In genomic region chr12:96048392-96048969, GRCh38 we compare ENCODE assay signal across 12 cellular contexts. TPM values are rescaled to one million over a fixed set of nuclear protein-coding genes. Genes with fewer than 3 reads are reported as not detected.
DNase-seq lines count a peak whose midpoint lies in the region; ATAC-seq and TF ChIP-seq lines count a peak whose summit lies in the region.
"Had no signal": no experiment of that assay in that cellular context is flagged by ENCODE, and none has a peak within 500 bp of the region (broad histone marks: within the 10 kb centered on the region; RNA-seq: fewer than 3 reads in every experiment).

No MANE protein-coding gene starts in this region.

- H3K36me3 Mint-ChIP-seq in T-helper 2 cell treated with Interferon-gamma antibody and Interleukin-4, amounts not matched to agents 5 μg/mL and 100 μg/mL, for 36 hours (ENCODE audit: low read depth) = no peaks in the 10 kb centered on the region
- H3K36me3 Mint-ChIP-seq in osteocyte (ENCODE audit: unreplicated experiment) = no peaks in the 10 kb centered on the region

- no peaks in the 10 kb centered on the region for H4K20me1 ChIP-seq in mammary epithelial cell (ENCODE audit: insufficient read depth, low read length)

- no peaks in the 10 kb centered on the region for H3K9me3 ChIP-seq in mammary epithelial cell (replicated peaks; ENCODE audit: insufficient read depth, low read length)

- H3K4me3 ChIP-seq in mammary epithelial cell (replicated peaks in 1 of 3; ENCODE audit: insufficient read depth in 1 of 3, low read depth in 2 of 3, low read length in 3 of 3) = no peak overlapping the region
- H3K4me3 ChIP-seq: SJSA1 had no signal

- WGBS in mammary epithelial cell (ENCODE audit: low coverage, missing lambda C conversion rate) = 93% methylated on average over 5 of the region's 5 CpGs

- in situ Hi-C loops in mammary epithelial cell (cut with MboI; ENCODE audit: low sequenced_read_pairs in 2 of 2) = no loop called here

- H3K27me3 Mint-ChIP-seq in T-helper 2 cell treated with Interferon-gamma antibody and Interleukin-4, amounts not matched to agents 5 μg/mL and 100 μg/mL, for 36 hours (ENCODE audit: low read depth) = no peaks in the 10 kb centered on the region
- no peaks in the 10 kb centered on the region for H3K27me3 Mint-ChIP-seq in osteocyte (ENCODE audit: unreplicated experiment)

- no TSS peak for BruUV-seq in mammary epithelial cell (replicated peaks; lab: Mats Ljungman, UMichigan)

- ATAC-seq in HG02798 (IDR thresholded peaks at IDR 0.05; ENCODE audit: poor library complexity, unreplicated experiment) = no peak

- H3K4me1 ChIP-seq in mammary epithelial cell (ENCODE audit: insufficient read depth, low read length) = peaks cover 31% of the 10 kb centered on the region

- peaks cover 4% of the 10 kb centered on the region for H3K9me3 Mint-ChIP-seq in T-helper 2 cell treated with Interferon-gamma antibody and Interleukin-4, amounts not matched to agents 5 μg/mL and 100 μg/mL, for 36 hours
- no peaks in the 10 kb centered on the region for H3K9me3 Mint-ChIP-seq in osteocyte (ENCODE audit: unreplicated experiment)

- peak overlapping the region; percentile 86 for H3K27ac Mint-ChIP-seq in T-helper 2 cell treated with Interferon-gamma antibody and Interleukin-4, amounts not matched to agents 5 μg/mL and 100 μg/mL, for 36 hours
- peak overlapping the region; percentile 39 for H3K27ac Mint-ChIP-seq in osteocyte (ENCODE audit: unreplicated experiment)

- peaks cover 32% of the 10 kb centered on the region for H3K4me1 Mint-ChIP-seq in T-helper 2 cell treated with Interferon-gamma antibody and Interleukin-4, amounts not matched to agents 5 μg/mL and 100 μg/mL, for 36 hours (ENCODE audit: low read depth)
- peaks cover 40% of the 10 kb centered on the region for H3K4me1 Mint-ChIP-seq in osteocyte (ENCODE audit: unreplicated experiment)

- no peak for TF ChIP-seq CTCF in mammary epithelial cell (conservative IDR thresholded peaks at IDR 0.05 in 1 of 2, IDR thresholded peaks at IDR 0.05 in 1 of 2; ENCODE audit: extremely low read depth in 1 of 2, insufficient read depth in 1 of 2, low read depth in 1 of 2, low read length in 2 of 2)
- no peak for TF ChIP-seq CTCF in osteocyte (IDR thresholded peaks at IDR 0.05)

- H3K27me3 ChIP-seq in mammary epithelial cell (ENCODE audit: insufficient read depth, low read length) = no peaks in the 10 kb centered on the region

- intact Hi-C loops in mammary epithelial cell (cut with micrococcal nuclease) = no loop called here

- CTCF ChIA-PET in mammary epithelial cell (lab: Charles Lee; ENCODE audit: low non-redundant PET) = no interaction called here

- H3K36me3 ChIP-seq in mammary epithelial cell (ENCODE audit: insufficient read depth, low read length) = no peaks in the 10 kb centered on the region
- H3K36me3 ChIP-seq: SJSA1 had no signal

- peak overlapping the region; percentile 75 for H3K4me3 Mint-ChIP-seq in T-helper 2 cell treated with Interferon-gamma antibody and Interleukin-4, amounts not matched to agents 5 μg/mL and 100 μg/mL, for 36 hours
- no peak overlapping the region for H3K4me3 Mint-ChIP-seq in osteocyte (ENCODE audit: unreplicated experiment)

- peak overlapping the region; percentile 91 for H3K27ac ChIP-seq in mammary epithelial cell (ENCODE audit: insufficient read depth, low read depth, low read length)
- H3K27ac ChIP-seq: SJSA1 had no signal

- peak overlapping the region; percentile 38 for H3K4me2 ChIP-seq in mammary epithelial cell (ENCODE audit: insufficient read depth, low read depth, low read length)

- DNase-seq in T-helper 2 cell treated with Interferon-gamma antibody and Interleukin-4, amounts not matched to agents 5 μg/mL and 100 μg/mL, for 36 hours (ENCODE audit: low spot score) = no peak
- no peak for DNase-seq in T-helper 2 cell
- DNase-seq in NCI-H69 (lab: John Stamatoyannopoulos, UW) = peak; percentile 76
- DNase-seq in mammary epithelial cell = no peak
- no peak for DNase-seq in osteocyte (ENCODE audit: extremely low spot score, unreplicated experiment)
- no peak for DNase-seq in NCI-H446 (lab: John Stamatoyannopoulos, UW)
- DNase-seq in activated effector memory CD4-positive, alpha-beta T cell treated with anti-CD3 and anti-CD28 coated beads, Interleukin-2, amount 50 U/mL, for 16 hours = no peak
- DNase-seq: cortex of kidney, H7, hippocampal formation had no signal

- H3K79me2 ChIP-seq in mammary epithelial cell (ENCODE audit: insufficient read depth, low read length) = no peaks in the 10 kb centered on the region

- dilution Hi-C loops in mammary epithelial cell (cut with HindIII; ENCODE audit: low sequenced_read_pairs) = no loop called here

- H3K9ac ChIP-seq in mammary epithelial cell (ENCODE audit: insufficient read depth, low read length) = peak overlapping the region; percentile 4

- no peak overlapping the region for H2AFZ ChIP-seq in mammary epithelial cell (ENCODE audit: low read depth, low read length)

RNA-seq across cellular contexts. Expression of gene LTA4H, which starts 13.1 kb away (rescaled TPM):
- total RNA-seq in mammary epithelial cell (100 to 1,000 TPM; 103 to 110 TPM), osteocyte (68.3 and 69.4 TPM in 2 replicates)
- 98.9 TPM for polyA plus RNA-seq in mammary epithelial cell
- 93.9 TPM for polyA minus RNA-seq in mammary epithelial cell

RNA-seq across cellular contexts. Expression of gene HAL, which starts 52.3 kb away (rescaled TPM):
- under 1 TPM; 0.31 to 0.33 TPM for total RNA-seq in mammary epithelial cell
- 0.24 TPM for polyA plus RNA-seq in mammary epithelial cell
- polyA minus RNA-seq in mammary epithelial cell = not detected
- total RNA-seq in osteocyte = 0.50 and 1.7 TPM in 2 replicates
